ENCODE assay signal across 10 cellular contexts in the genomic region with DNA sequence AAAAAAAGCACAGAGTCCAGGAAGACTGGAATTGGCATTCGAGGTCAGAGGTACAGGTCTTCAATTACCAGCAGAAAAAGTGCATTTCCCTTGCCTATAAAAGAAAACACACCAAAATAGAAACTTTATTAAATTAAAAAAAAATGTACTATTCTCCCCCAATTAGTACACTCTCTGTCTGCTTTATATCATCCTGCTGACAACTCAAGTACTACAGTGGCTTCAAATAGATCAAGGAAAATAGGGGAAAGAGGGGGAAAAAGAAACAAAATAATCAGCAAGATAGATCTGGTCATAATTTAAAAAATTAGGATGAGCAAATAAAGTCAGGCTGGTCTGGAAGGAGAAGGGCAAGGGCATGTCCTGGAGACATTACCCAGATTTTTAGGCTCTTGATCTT.
"Had no signal": no experiment of that assay in that cellular context is flagged by ENCODE, and none has a peak within 500 bp of the region (broad histone marks: within the 10 kb centered on the region; RNA-seq: fewer than 3 reads in every experiment).

No MANE protein-coding gene starts in this region.

- H3K27ac ChIP-seq: GM23248, HL-60, KMS-11 had no signal

- H3K36me3 ChIP-seq: HAP-1 had no signal

- H3K4me1 ChIP-seq: HAP-1 had no signal

- H3K4me3 ChIP-seq: GM23248, HAP-1 had no signal

- FAIRE-seq: HepG2 had no signal

- ATAC-seq: HCT116, HepG2 had no signal

- H3K4me2 ChIP-seq: KMS-11 had no signal

- H3K9ac ChIP-seq: GM23248, KMS-11 had no signal

- H2AFZ ChIP-seq: GM23248 had no signal

- DNase-seq: GM23248, GOT3, H7, HFFc6, KBM-7 had no signal

- H3K9me3 ChIP-seq: HAP-1 had no signal
